ENCODE assay signal across 8 cellular contexts in the genomic region with DNA sequence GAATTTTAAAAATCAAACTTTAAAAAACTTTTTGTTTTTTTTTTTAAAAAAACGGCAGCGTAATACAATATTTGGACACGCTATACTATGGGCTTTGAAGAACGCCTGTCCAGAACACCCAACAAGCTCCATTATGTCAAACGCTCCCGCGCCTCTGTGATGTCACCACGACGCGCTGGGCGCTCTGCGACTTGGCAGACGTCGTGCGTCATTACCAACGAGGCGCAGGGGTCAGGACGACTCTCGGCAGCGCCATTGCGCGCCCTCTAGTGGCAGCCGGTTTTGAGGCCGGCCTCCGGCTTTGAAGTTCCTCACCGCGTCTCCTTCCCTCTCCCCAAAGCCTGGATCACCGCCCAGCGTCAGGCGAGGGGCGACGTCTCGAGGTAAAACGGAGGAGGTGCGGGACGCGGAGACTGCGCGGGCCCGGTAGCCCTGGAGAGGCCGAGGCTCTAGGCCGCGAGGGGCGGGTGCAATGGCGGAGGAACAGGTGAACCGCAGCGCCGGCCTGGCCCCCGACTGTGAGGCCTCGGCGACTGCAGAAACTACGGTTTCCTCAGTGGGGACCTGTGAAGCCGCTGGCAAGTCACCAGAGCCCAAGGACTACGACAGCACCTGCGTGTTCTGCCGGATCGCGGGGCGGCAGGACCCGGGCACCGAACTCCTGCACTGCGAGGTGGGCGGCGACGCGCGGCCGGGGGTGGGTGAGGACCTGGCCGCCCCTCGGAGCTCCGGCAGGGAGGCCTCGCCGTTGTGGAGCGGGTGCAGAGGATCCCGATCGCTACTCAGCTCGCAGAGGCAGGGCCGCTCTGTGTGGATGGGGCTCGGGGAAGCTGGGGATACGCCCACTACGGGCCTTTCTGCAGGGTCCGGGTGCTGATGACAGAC. TPM values are rescaled to one million over a fixed set of nuclear protein-coding genes. Genes with fewer than 3 reads are reported as not detected.
DNase-seq lines count a peak whose midpoint lies in the region; ATAC-seq and TF ChIP-seq lines count a peak whose summit lies in the region.

A gene (plus strand): TSS at position 265 of the 885 bp plus-strand sequence. CDS start 208 bp downstream, at position 473.

- peak; percentile 85 for TF ChIP-seq CTCF in Calu3 (IDR thresholded peaks at IDR 0.05; ENCODE audit: unreplicated experiment)

- H3K36me3 ChIP-seq in endocrine pancreas (ENCODE audit: control insufficient read depth, insufficient read depth, low read length) (no peaks in the 10 kb centered on the region), mesenchymal stem cell (ENCODE audit: control insufficient read depth in 1 of 2, insufficient read depth in 2 of 2, low read depth in 1 of 2, low read length in 2 of 2) (no peaks in the 10 kb centered on the region)

- peak within 1 kb of the TSS; percentile 71 for H4K91ac ChIP-seq in mesenchymal stem cell (ENCODE audit: low read length)

- no peaks in the 10 kb centered on the region for H3K27me3 Mint-ChIP-seq in Calu3 (ENCODE audit: unreplicated experiment)
- peaks cover 6% of the 10 kb centered on the region for H3K27me3 Mint-ChIP-seq in activated CD8-positive, alpha-beta memory T cell treated with anti-CD3 and anti-CD28 coated beads, Interleukin-2, amount 10 ng/mL, durations not matched to agents 7 days and 5 days

- peak within 1 kb of the TSS in 1 of 2 experiments; percentile 98 for H3K14ac ChIP-seq in mesenchymal stem cell (ENCODE audit: low read length in 2 of 2)

- WGBS in mesenchymal stem cell = under 1% methylated on average over 80 of the region's 82 CpGs

- ATAC-seq in GM21381 (IDR thresholded peaks at IDR 0.05; ENCODE audit: unreplicated experiment) = peak; percentile 87
- peak; percentile 93 for ATAC-seq in activated CD8-positive, alpha-beta memory T cell treated with anti-CD3 and anti-CD28 coated beads, Interleukin-2, amount 10 ng/mL, durations not matched to agents 7 days and 5 days

- H3K9ac ChIP-seq in endocrine pancreas (ENCODE audit: control insufficient read depth, insufficient read depth, low read length) (peak within 1 kb of the TSS; percentile 87), mesenchymal stem cell (ENCODE audit: low read length) (peak within 1 kb of the TSS; percentile 94)

- peak within 1 kb of the TSS; percentile 41 to 95 for H3K4ac ChIP-seq in mesenchymal stem cell (ENCODE audit: low read depth in 1 of 2, low read length in 2 of 2)

- H3K9me3 Mint-ChIP-seq in Calu3 (ENCODE audit: low read depth, unreplicated experiment) = peaks cover 6% of the 10 kb centered on the region
- H3K9me3 Mint-ChIP-seq in activated CD8-positive, alpha-beta memory T cell treated with anti-CD3 and anti-CD28 coated beads, Interleukin-2, amount 10 ng/mL, durations not matched to agents 7 days and 5 days (ENCODE audit: low read depth) = no peaks in the 10 kb centered on the region

- H3K79me1 ChIP-seq in mesenchymal stem cell (replicated peaks; ENCODE audit: low read length, poor library complexity, severe bottlenecking) = peaks cover 24% of the 10 kb centered on the region

- no peak within 1 kb of the TSS for H3K4me3 Mint-ChIP-seq in Calu3 (ENCODE audit: low read depth, unreplicated experiment)
- H3K4me3 Mint-ChIP-seq in activated CD8-positive, alpha-beta memory T cell treated with anti-CD3 and anti-CD28 coated beads, Interleukin-2, amount 10 ng/mL, durations not matched to agents 7 days and 5 days = no peak within 1 kb of the TSS

- H3K27ac Mint-ChIP-seq in Calu3 (ENCODE audit: unreplicated experiment) = peak within 1 kb of the TSS; percentile 57
- peak within 1 kb of the TSS; percentile 76 for H3K27ac Mint-ChIP-seq in activated CD8-positive, alpha-beta memory T cell treated with anti-CD3 and anti-CD28 coated beads, Interleukin-2, amount 10 ng/mL, durations not matched to agents 7 days and 5 days

- no peaks in the 10 kb centered on the region for H3K9me3 ChIP-seq in endocrine pancreas (ENCODE audit: control insufficient read depth, low read length)
- H3K9me3 ChIP-seq in mesenchymal stem cell (ENCODE audit: control insufficient read depth, low read length) = no peaks in the 10 kb centered on the region

- peak within 1 kb of the TSS; percentile 70 for H3K27ac ChIP-seq in mesenchymal stem cell (ENCODE audit: low read length, poor library complexity, severe bottlenecking)

- H2BK12ac ChIP-seq in mesenchymal stem cell (ENCODE audit: low read length in 2 of 2) = peak within 1 kb of the TSS in 1 of 2 experiments; percentile 80

- H2BK120ac ChIP-seq in mesenchymal stem cell (ENCODE audit: low read depth, low read length) = peak within 1 kb of the TSS; percentile 19

- H3K18ac ChIP-seq in mesenchymal stem cell (ENCODE audit: low read depth in 1 of 2, low read length in 2 of 2) = peak within 1 kb of the TSS; percentile 74 to 98

- CTCF ChIA-PET in Calu3 (lab: Charles Lee) = interaction anchor here (0.6 to 1.8 kb wide), 16 partner anchors 10 to 176 kb away, joined by 3 to 18 read pairs (median 5); a partner anchor contains a TSS
- CTCF ChIA-PET in activated CD8-positive, alpha-beta memory T cell treated with anti-CD3 and anti-CD28 coated beads, Interleukin-2, amount 10 ng/mL, durations not matched to agents 7 days and 5 days (lab: Charles Lee) = interaction anchor here (0.6 to 5.6 kb wide), 60 partner anchors 8 to 208 kb away, joined by 3 to 135 read pairs (median 5); a partner anchor contains a TSS

- no peaks in the 10 kb centered on the region for H3K27me3 ChIP-seq in endocrine pancreas (ENCODE audit: control insufficient read depth, insufficient read depth, low read length)
- peaks cover 0 to 6% of the 10 kb centered on the region in 2 experiments for H3K27me3 ChIP-seq in mesenchymal stem cell (ENCODE audit: control insufficient read depth in 1 of 2, insufficient read depth in 1 of 2, low read length in 2 of 2)

- H4K8ac ChIP-seq in mesenchymal stem cell (ENCODE audit: low read length) = peak within 1 kb of the TSS; percentile 54

- peaks cover 6% of the 10 kb centered on the region for H3K4me1 ChIP-seq in endocrine pancreas (ENCODE audit: control insufficient read depth, insufficient read depth, low read length)
- H3K4me1 ChIP-seq in mesenchymal stem cell (ENCODE audit: control insufficient read depth, insufficient read depth, low read depth, low read length) = peaks cover 8% of the 10 kb centered on the region

- H3K23ac ChIP-seq in mesenchymal stem cell (ENCODE audit: low read length in 2 of 2) = peak within 1 kb of the TSS in 1 of 2 experiments; percentile 54

- H3K36me3 Mint-ChIP-seq in Calu3 (ENCODE audit: insufficient read depth, unreplicated experiment) = peaks cover 7% of the 10 kb centered on the region
- no peaks in the 10 kb centered on the region for H3K36me3 Mint-ChIP-seq in activated CD8-positive, alpha-beta memory T cell treated with anti-CD3 and anti-CD28 coated beads, Interleukin-2, amount 10 ng/mL, durations not matched to agents 7 days and 5 days

- H3K4me3 ChIP-seq in endocrine pancreas (ENCODE audit: control insufficient read depth, insufficient read depth, low read length) (peak within 1 kb of the TSS; percentile 86), mesenchymal stem cell (ENCODE audit: insufficient read depth in 1 of 2, low read depth in 1 of 2, low read length in 2 of 2) (peak within 1 kb of the TSS; percentile 89 to 92)

- peak; percentile 94 for DNase-seq in Calu3
- peak; percentile 72 to 99 (median 98) for DNase-seq in HUDEP-2 (lab: John Stamatoyannopoulos, UW; ENCODE audit: unreplicated experiment in 76 of 76)
- DNase-seq in NOMO-1 treated with dmso at 0.1 percent for 144 hours (lab: John Stamatoyannopoulos, UW; ENCODE audit: unreplicated experiment) = peak; percentile 96
- peak; percentile 98 for DNase-seq in activated CD8-positive, alpha-beta memory T cell treated with anti-CD3 and anti-CD28 coated beads, Interleukin-2, amount 10 ng/mL, durations not matched to agents 7 days and 5 days
- DNase-seq in mesenchymal stem cell = peak; percentile 98
- DNase-seq in stimulated activated CD8-positive, alpha-beta memory T cell treated with anti-CD3 and anti-CD28 coated beads, Interleukin-12 subunit alpha, Interleukin-12 subunit beta, amount 100 ng/mL, for 4 hours (ENCODE audit: low read depth) = peak; percentile 94

- intact Hi-C loops in Calu3 (cut with micrococcal nuclease; ENCODE audit: unreplicated experiment) = loop anchor here (2.0 kb wide), 1 partner anchor 166 kb away; a partner anchor contains a TSS

- no TSS peak for BruUV-seq in Calu3 (replicated peaks; lab: Mats Ljungman, UMichigan)

- no peak within 1 kb of the TSS for H2AK5ac ChIP-seq in mesenchymal stem cell (ENCODE audit: low read length, severe bottlenecking)

- no peak within 1 kb of the TSS for H2BK5ac ChIP-seq in mesenchymal stem cell (ENCODE audit: low read depth, low read length, poor library complexity, severe bottlenecking)

- peak within 1 kb of the TSS; percentile 53 for H2BK15ac ChIP-seq in mesenchymal stem cell (ENCODE audit: low read depth, poor library complexity, severe bottlenecking)

- H2AFZ ChIP-seq in mesenchymal stem cell (ENCODE audit: low read depth, low read length) = peak within 1 kb of the TSS; percentile 78

- peak within 1 kb of the TSS; percentile 78 for H3K4me2 ChIP-seq in mesenchymal stem cell (ENCODE audit: low read length, poor library complexity, severe bottlenecking)

- H3K4me1 Mint-ChIP-seq in Calu3 (ENCODE audit: low read depth, unreplicated experiment) = peaks cover 20% of the 10 kb centered on the region
- peaks cover 10% of the 10 kb centered on the region for H3K4me1 Mint-ChIP-seq in activated CD8-positive, alpha-beta memory T cell treated with anti-CD3 and anti-CD28 coated beads, Interleukin-2, amount 10 ng/mL, durations not matched to agents 7 days and 5 days

RNA-seq across cellular contexts. Expression of the gene that starts here (rescaled TPM):
- 13.9 and 15.1 TPM in 2 replicates for total RNA-seq in Calu3 (2022)
- 1 to 10 TPM; 8.7 to 9.3 TPM for total RNA-seq in activated CD8-positive, alpha-beta memory T cell treated with anti-CD3 and anti-CD28 coated beads, Interleukin-2, amount 10 ng/mL, durations not matched to agents 7 days and 5 days
- polyA plus RNA-seq in mesenchymal stem cell (2013, experiment 1 of 2) = 11.7 TPM
- polyA plus RNA-seq in mesenchymal stem cell (2013, experiment 2 of 2) = 11.6 TPM

Comparison
In these comparisons a context has a peak if more than half of its experiments do, and no peak if none do; other contexts are left out.
1. Peak in every context shown above with its lines: DNase-seq, ATAC-seq, H3K4me3 ChIP-seq and H3K27ac ChIP-seq.